In the genomic region with DNA sequence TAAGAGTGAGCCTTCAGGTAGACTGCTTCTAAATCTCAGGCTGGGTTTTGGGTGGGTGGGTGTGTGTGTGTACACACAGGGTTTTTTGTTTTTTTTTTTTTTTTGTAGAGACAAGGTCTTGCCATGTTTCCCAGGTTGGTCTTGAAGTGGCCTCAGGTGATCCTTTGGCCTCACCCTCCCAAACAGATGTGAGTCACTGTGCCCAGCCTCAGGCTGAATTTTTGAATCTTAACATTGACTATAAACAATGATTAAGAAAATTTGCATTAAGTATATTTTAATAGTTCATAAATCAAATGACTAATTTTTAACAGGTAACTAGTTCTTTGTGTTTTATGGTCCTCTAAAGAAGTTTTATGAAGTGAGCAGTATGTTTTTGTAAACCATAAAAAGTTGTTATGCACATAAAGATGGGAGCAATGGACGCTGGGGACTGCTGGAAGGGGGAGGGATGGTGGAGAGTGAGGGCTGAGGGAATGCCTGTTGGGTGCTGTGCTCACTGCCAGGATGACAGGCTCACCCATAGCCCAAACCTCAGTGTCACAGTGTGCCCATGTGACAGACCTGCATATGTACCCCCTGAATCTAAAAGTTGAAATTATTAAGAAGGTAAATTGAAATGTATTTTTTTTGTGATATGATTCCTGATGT, we compare ENCODE assay signal across 5 cellular contexts.
"Had no signal": no experiment of that assay in that cellular context is flagged by ENCODE, and none has a peak within 500 bp of the region (broad histone marks: within the 10 kb centered on the region; RNA-seq: fewer than 3 reads in every experiment).

No MANE protein-coding gene starts in this region.

- H2AFZ ChIP-seq: GM23338 had no signal

- ATAC-seq: GM23338, HepG2 had no signal

- H3K4me3 ChIP-seq: GM23338 had no signal

- H3K4me2 ChIP-seq: GM23338 had no signal

- H3K27ac ChIP-seq: HL-60 had no signal

- DNase-seq: H9, HCEC 1CT had no signal
